Comparison of ENCODE assay signal across 1 cellular context in genomic region chr21:41481191-41481590, GRCh38.
TF ChIP-seq lines count a peak whose summit lies in the region.

No MANE protein-coding gene starts in this region.

TF ChIP-seq in H1, 55 proteins besides CTCF, POLR2A, EP300 and RAD21:
- TF ChIP-seq EZH2 (IDR thresholded peaks at IDR 0.05; ENCODE audit: low read depth, low read length, severe bottlenecking) (no peak), SIRT6 (IDR thresholded peaks at IDR 0.05; ENCODE audit: low read length) (no peak), NRF1 (IDR thresholded peaks at IDR 0.05; ENCODE audit: low read depth, low read length) (no peak), BCL11A (IDR thresholded peaks at IDR 0.05; ENCODE audit: low read depth in 2 of 2, low read length in 2 of 2) (no peak)
